15 cellular contexts compared by ENCODE assay signal in genomic region chr2:128380061-128380889, GRCh38.
DNase-seq lines count a peak whose midpoint lies in the region; ATAC-seq and TF ChIP-seq lines count a peak whose summit lies in the region.
"Had no signal": no experiment of that assay in that cellular context is flagged by ENCODE, and none has a peak within 500 bp of the region (broad histone marks: within the 10 kb centered on the region; RNA-seq: fewer than 3 reads in every experiment).

No MANE protein-coding gene starts in this region.

- no peak overlapping the region for H2AFZ ChIP-seq in mesenchymal stem cell (ENCODE audit: low read depth, low read length)

- H3K9ac ChIP-seq in adipocyte (ENCODE audit: low read length) (peak overlapping the region; percentile 73), mesenchymal stem cell (ENCODE audit: low read length) (no peak overlapping the region), stomach smooth muscle (ENCODE audit: low read length in 2 of 2) (no peak overlapping the region)

- peak overlapping the region in 1 of 2 experiments; percentile 29 for H3K14ac ChIP-seq in mesenchymal stem cell (ENCODE audit: low read length in 2 of 2)

- H3K27ac ChIP-seq in mesenchymal stem cell (ENCODE audit: low read length, poor library complexity, severe bottlenecking) (no peak overlapping the region), stomach smooth muscle (ENCODE audit: low read length) (peak overlapping the region; percentile 18), left ventricle myocardium inferior (replicated peaks) (no peak overlapping the region)
- H3K27ac ChIP-seq: cardiac muscle cell, GM23248 had no signal

- H4K8ac ChIP-seq in mesenchymal stem cell (ENCODE audit: low read length): peak overlapping the region; percentile 63

- peaks cover 29% of the 10 kb centered on the region for H3K4me1 ChIP-seq in adipocyte (ENCODE audit: control insufficient read depth, insufficient read depth, low read length)
- H3K4me1 ChIP-seq in mesenchymal stem cell (ENCODE audit: control insufficient read depth, insufficient read depth, low read depth, low read length): peaks cover 35% of the 10 kb centered on the region
- peaks cover 40% of the 10 kb centered on the region for H3K4me1 ChIP-seq in stomach smooth muscle (ENCODE audit: control insufficient read depth, insufficient read depth, low read length)
- peaks cover 38% of the 10 kb centered on the region for H3K4me1 ChIP-seq in left ventricle myocardium inferior

- H2BK5ac ChIP-seq in mesenchymal stem cell (ENCODE audit: low read depth, low read length, poor library complexity, severe bottlenecking): no peak overlapping the region

- peak; percentile 55 for DNase-seq in NCI-H510A (lab: John Stamatoyannopoulos, UW)
- no peak for DNase-seq in adipocyte (ENCODE audit: low read depth)
- DNase-seq in mesenchymal stem cell: no peak
- DNase-seq in left ventricle myocardium inferior: no peak
- DNase-seq in activated CD8-positive, alpha-beta memory T cell treated with anti-CD3 and anti-CD28 coated beads, Interleukin-2, amount 50 U/mL, for 4 hours: no peak
- DNase-seq: mammary epithelial cell; NCI-H187; NK-92 treated with Interleukin-12 subunit alpha and Interleukin-12 subunit beta, amount 100 ng/mL, for 24 hours; stimulated activated naive CD4-positive, alpha-beta T cell treated with Interleukin-2 at 50 U/mL for 16 hours had no signal

- no peak for TF ChIP-seq CTCF in left ventricle myocardium inferior (IDR thresholded peaks at IDR 0.05; ENCODE audit: borderline replicate concordance)

- H2BK12ac ChIP-seq in mesenchymal stem cell (ENCODE audit: low read length in 2 of 2): peak overlapping the region; percentile 91 to 93

- peak overlapping the region; percentile 88 for H3K4ac ChIP-seq in mesenchymal stem cell (ENCODE audit: low read depth in 1 of 2, low read length in 2 of 2)

- 90% methylated on average over 27 of the region's 27 CpGs for WGBS in mesenchymal stem cell

- H2BK15ac ChIP-seq in mesenchymal stem cell (ENCODE audit: low read depth, poor library complexity, severe bottlenecking): peak overlapping the region; percentile 90

- H3K9me3 ChIP-seq in adipocyte (ENCODE audit: control insufficient read depth, low read length) (no peaks in the 10 kb centered on the region), mesenchymal stem cell (ENCODE audit: control insufficient read depth, low read length) (no peaks in the 10 kb centered on the region), stomach smooth muscle (ENCODE audit: control insufficient read depth in 2 of 2, low read length in 2 of 2) (no peaks in the 10 kb centered on the region), left ventricle myocardium inferior (replicated peaks) (no peaks in the 10 kb centered on the region)

- H4K91ac ChIP-seq in mesenchymal stem cell (ENCODE audit: low read length): peak overlapping the region; percentile 87

- H3K4me3 ChIP-seq in adipocyte (ENCODE audit: low read length) (no peak overlapping the region), mesenchymal stem cell (ENCODE audit: insufficient read depth in 1 of 2, low read depth in 1 of 2, low read length in 2 of 2) (no peak overlapping the region), stomach smooth muscle (ENCODE audit: low read length in 2 of 2) (no peak overlapping the region), left ventricle myocardium inferior (no peak overlapping the region)
- H3K4me3 ChIP-seq: cardiac muscle cell, GM23248 had no signal

- H3K79me1 ChIP-seq in mesenchymal stem cell (replicated peaks; ENCODE audit: low read length, poor library complexity, severe bottlenecking): no peaks in the 10 kb centered on the region

- H3K18ac ChIP-seq in mesenchymal stem cell (ENCODE audit: low read depth in 1 of 2, low read length in 2 of 2): peak overlapping the region; percentile 65 to 83

- H3K27me3 ChIP-seq in adipocyte (replicated peaks; ENCODE audit: control insufficient read depth, insufficient read depth, low read length): no peaks in the 10 kb centered on the region
- peaks cover 0 to 9% of the 10 kb centered on the region in 2 experiments for H3K27me3 ChIP-seq in mesenchymal stem cell (ENCODE audit: control insufficient read depth in 1 of 2, insufficient read depth in 1 of 2, low read length in 2 of 2)
- H3K27me3 ChIP-seq in stomach smooth muscle (ENCODE audit: control insufficient read depth in 1 of 2, insufficient read depth in 2 of 2, low read length in 2 of 2): no peaks in the 10 kb centered on the region
- H3K27me3 ChIP-seq in left ventricle myocardium inferior (ENCODE audit: low read depth): no peaks in the 10 kb centered on the region
- H3K27me3 ChIP-seq: cardiac muscle cell had no signal

- no peak overlapping the region for H3K4me2 ChIP-seq in mesenchymal stem cell (ENCODE audit: low read length, poor library complexity, severe bottlenecking)

- peak overlapping the region in 1 of 2 experiments; percentile 40 for H3K23ac ChIP-seq in mesenchymal stem cell (ENCODE audit: low read length in 2 of 2)

- H2AK5ac ChIP-seq in mesenchymal stem cell (ENCODE audit: low read length, severe bottlenecking): peak overlapping the region; percentile 51

- H2BK120ac ChIP-seq in mesenchymal stem cell (ENCODE audit: low read depth, low read length): peak overlapping the region; percentile 93

- intact Hi-C loops in left ventricle myocardium inferior (cut with micrococcal nuclease): no loop called here

- ATAC-seq in HG02798 (IDR thresholded peaks at IDR 0.05; ENCODE audit: poor library complexity, unreplicated experiment): no peak
- ATAC-seq in HG02623 (IDR thresholded peaks at IDR 0.05; ENCODE audit: unreplicated experiment): no peak
- ATAC-seq: T-cell had no signal

- no peaks in the 10 kb centered on the region for H3K36me3 ChIP-seq in adipocyte (ENCODE audit: control insufficient read depth, insufficient read depth, low read length, severe bottlenecking)
- no peaks in the 10 kb centered on the region for H3K36me3 ChIP-seq in mesenchymal stem cell (ENCODE audit: control insufficient read depth in 1 of 2, insufficient read depth in 2 of 2, low read depth in 1 of 2, low read length in 2 of 2)
- no peaks in the 10 kb centered on the region for H3K36me3 ChIP-seq in stomach smooth muscle (ENCODE audit: control insufficient read depth in 2 of 2, insufficient read depth in 2 of 2, low read length in 2 of 2)
- H3K36me3 ChIP-seq in left ventricle myocardium inferior: no peaks in the 10 kb centered on the region
- H3K36me3 ChIP-seq: cardiac muscle cell had no signal
